In the genomic region with DNA sequence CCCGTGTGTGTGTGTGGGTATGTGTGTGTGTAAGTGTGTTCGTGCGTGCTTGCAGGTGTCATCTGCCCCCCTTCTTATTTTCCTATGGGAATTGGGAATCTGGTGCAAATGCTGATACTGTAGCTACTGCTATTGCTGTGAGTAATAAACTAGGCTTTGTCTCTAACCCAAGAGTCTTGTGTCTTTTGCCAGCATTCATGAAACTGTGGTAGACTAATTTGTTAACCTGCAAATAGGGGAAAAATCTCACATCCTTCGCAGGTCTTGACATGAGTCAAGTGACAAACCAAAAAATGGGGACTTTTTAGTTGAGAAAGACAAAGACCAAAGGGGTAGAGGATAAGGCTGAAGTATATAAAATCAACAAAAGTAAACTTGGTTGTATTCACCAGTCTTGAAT, we compare ENCODE assay signal across 9 cellular contexts. TPM values are rescaled to one million over a fixed set of nuclear protein-coding genes. Genes with fewer than 3 reads are reported as not detected.
DNase-seq lines count a peak whose midpoint lies in the region; ATAC-seq and TF ChIP-seq lines count a peak whose summit lies in the region.
"Had no signal": no experiment of that assay in that cellular context is flagged by ENCODE, and none has a peak within 500 bp of the region (broad histone marks: within the 10 kb centered on the region; RNA-seq: fewer than 3 reads in every experiment).

No MANE protein-coding gene starts in this region.

- no peaks in the 10 kb centered on the region for H3K36me3 Mint-ChIP-seq in endothelial cell (ENCODE audit: low read depth, unreplicated experiment)

- H3K27me3 Mint-ChIP-seq in endothelial cell (ENCODE audit: unreplicated experiment), result no peaks in the 10 kb centered on the region

- TF ChIP-seq POLR2A in spleen (IDR thresholded peaks at IDR 0.05), result no peak

- WGBS in spleen, 5 donors, result 69 to 85% (median 83%) methylated on average over 4 of the region's 4 CpGs

- H3K4me1 ChIP-seq in spleen, result peaks cover 0 to 26% (median 14%) of the 10 kb centered on the region in 6 donors

- no peak overlapping the region for H3K27ac ChIP-seq in spleen

- no peaks in the 10 kb centered on the region for H3K27me3 ChIP-seq in spleen (replicated peaks in 1 of 7)

- peaks cover 28% of the 10 kb centered on the region for H3K4me1 Mint-ChIP-seq in endothelial cell (ENCODE audit: unreplicated experiment)

- H3K27ac Mint-ChIP-seq in endothelial cell (ENCODE audit: unreplicated experiment), result no peak overlapping the region

- H3K4me3 ChIP-seq in spleen, result no peak overlapping the region

- intact Hi-C loops in spleen (cut with DNase I; ENCODE audit: low total_unique reads), result no loop called here

- peak; percentile 65 for ATAC-seq in GM18858 (IDR thresholded peaks at IDR 0.05; ENCODE audit: unreplicated experiment)
- ATAC-seq in GM21723 (IDR thresholded peaks at IDR 0.05; ENCODE audit: unreplicated experiment), result peak; percentile 67
- peak; percentile 48 for ATAC-seq in HG03460 (IDR thresholded peaks at IDR 0.05; ENCODE audit: unreplicated experiment)
- ATAC-seq in GM19324 (IDR thresholded peaks at IDR 0.05; ENCODE audit: low FRiP score, unreplicated experiment), result no peak

- no peaks in the 10 kb centered on the region for H3K9me3 ChIP-seq in spleen

- no peak overlapping the region for H3K4me3 Mint-ChIP-seq in endothelial cell (ENCODE audit: unreplicated experiment)

- H3K36me3 ChIP-seq in spleen, result no peaks in the 10 kb centered on the region

- TF ChIP-seq CTCF in spleen (IDR thresholded peaks at IDR 0.05 in 8 of 11, conservative IDR thresholded peaks at IDR 0.05 in 3 of 11), result no peak
- TF ChIP-seq CTCF in endothelial cell (IDR thresholded peaks at IDR 0.05; ENCODE audit: unreplicated experiment), result no peak

- H3K9me3 Mint-ChIP-seq in endothelial cell (ENCODE audit: unreplicated experiment), result no peaks in the 10 kb centered on the region

- peak; percentile 30 for DNase-seq in medulla oblongata (ENCODE audit: extremely low spot score)
- no peak for DNase-seq in GM19238 (ENCODE audit: insufficient read length, low spot score)
- no peak for DNase-seq in spleen
- DNase-seq in endothelial cell (ENCODE audit: low spot score), result no peak
- DNase-seq: activated CD4-positive, alpha-beta T cell treated with anti-CD3 and anti-CD28 coated beads for 4 hours had no signal

RNA-seq across cellular contexts. Expression of a gene that starts 57.9 kb away (rescaled TPM):
- total RNA-seq in spleen (10 to 100 TPM; 24.8 to 37.6 (median 27.4) TPM), endothelial cell (ENCODE audit: unreplicated experiment) (20.2 TPM)
- 10 to 100 TPM; 20.0 to 26.3 (median 20.0) TPM for polyA plus RNA-seq in spleen
